Comparison of ENCODE assay signal across 25 cellular contexts in the genomic region with DNA sequence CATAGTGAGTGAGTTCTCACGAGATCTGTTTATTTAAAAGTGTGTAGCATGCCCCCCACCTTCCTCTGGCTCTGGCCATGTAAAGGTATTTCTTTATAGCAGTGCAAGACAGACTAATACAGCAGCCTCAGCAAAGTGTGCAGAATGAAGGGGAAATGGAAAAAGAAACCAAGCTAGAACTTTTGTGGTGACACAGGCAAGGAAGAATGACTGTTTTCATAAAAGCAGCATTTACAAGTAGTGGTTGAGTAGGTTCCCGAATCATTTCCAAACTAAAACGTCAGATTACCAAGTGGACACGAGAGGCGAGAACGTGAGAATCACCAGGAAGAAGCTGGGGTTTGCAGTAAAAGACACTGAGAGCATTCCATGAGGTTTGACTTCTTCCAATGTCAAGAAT.
DNase-seq lines count a peak whose midpoint lies in the region; ATAC-seq, FAIRE-seq and TF ChIP-seq lines count a peak whose summit lies in the region.
"Had no signal": no experiment of that assay in that cellular context is flagged by ENCODE, and none has a peak within 500 bp of the region (broad histone marks: within the 10 kb centered on the region; RNA-seq: fewer than 3 reads in every experiment).

No MANE protein-coding gene starts in this region.

- no peaks in the 10 kb centered on the region for H3K9me3 ChIP-seq in suprapubic skin
- H3K9me3 ChIP-seq: esophagus squamous epithelium, gastrocnemius medialis had no signal

- no peaks in the 10 kb centered on the region for H3K36me3 ChIP-seq in suprapubic skin
- H3K36me3 ChIP-seq: brain microvascular endothelial cell, esophagus squamous epithelium, gastrocnemius medialis, HAP-1 had no signal

- H3K27ac ChIP-seq in suprapubic skin: no peak overlapping the region
- H3K27ac ChIP-seq: brain microvascular endothelial cell, esophagus squamous epithelium, gastrocnemius medialis, HL-60 had no signal

- WGBS in suprapubic skin: 87% methylated on average over 6 of the region's 6 CpGs

- peaks cover 6% of the 10 kb centered on the region for H3K4me1 Mint-ChIP-seq in activated naive CD8-positive, alpha-beta T cell treated with anti-CD3 and anti-CD28 coated beads, Interleukin-2, amount 50 U/mL, for 24 hours
- H3K4me1 Mint-ChIP-seq in effector memory CD8-positive, alpha-beta T cell (ENCODE audit: low read depth in 2 of 2): peaks cover 0 to 4% of the 10 kb centered on the region in 2 donors
- H3K4me1 Mint-ChIP-seq: neural crest cell had no signal

- TF ChIP-seq EP300 in suprapubic skin (IDR thresholded peaks at IDR 0.05): no peak

- H3K4me3 ChIP-seq in suprapubic skin: no peak overlapping the region
- H3K4me3 ChIP-seq: esophagus squamous epithelium, gastrocnemius medialis, HAP-1 had no signal

- H3K4me3 Mint-ChIP-seq in activated naive CD8-positive, alpha-beta T cell treated with anti-CD3 and anti-CD28 coated beads, Interleukin-2, amount 50 U/mL, for 24 hours: no peak overlapping the region
- no peak overlapping the region for H3K4me3 Mint-ChIP-seq in effector memory CD8-positive, alpha-beta T cell
- H3K4me3 Mint-ChIP-seq: neural crest cell, T-helper 17 cell had no signal

- no peak for TF ChIP-seq POLR2A in GM12892 (IDR thresholded peaks at IDR 0.05; ENCODE audit: low read depth, low read length)
- no peak for TF ChIP-seq POLR2A in suprapubic skin (IDR thresholded peaks at IDR 0.05)

- DNase-seq in GM12892 (ENCODE audit: insufficient read length) (no peak), GM19238 (ENCODE audit: insufficient read length, low spot score) (peak; percentile 13), suprapubic skin (ENCODE audit: low spot score in 2 of 2) (no peak), OCI-M2 (lab: John Stamatoyannopoulos, UW; ENCODE audit: unreplicated experiment) (no peak), UCSD-AML1 (lab: John Stamatoyannopoulos, UW; ENCODE audit: unreplicated experiment) (no peak)
- DNase-seq in activated naive CD8-positive, alpha-beta T cell treated with anti-CD3 and anti-CD28 coated beads, Interleukin-2, amount 50 U/mL, for 24 hours: no peak
- no peak for DNase-seq in effector memory CD8-positive, alpha-beta T cell
- DNase-seq: activated CD4-positive, alpha-beta T cell treated with anti-CD3 and anti-CD28 coated beads for 48 hours; brain microvascular endothelial cell; C1 segment of cervical spinal cord; Calu3; effector CD8-positive, alpha-beta T cell; esophagus squamous epithelium; gastrocnemius medialis; hypothalamus; NCI-H1105; NCI-H510A treated with DMSO at 0.1 percent for 48 hours; posterior cingulate gyrus; T-helper 17 cell had no signal

- no peaks in the 10 kb centered on the region for H3K27me3 ChIP-seq in suprapubic skin
- H3K27me3 ChIP-seq: brain microvascular endothelial cell, esophagus squamous epithelium, gastrocnemius medialis had no signal

- peak; percentile 53 for ATAC-seq in HG03039 (IDR thresholded peaks at IDR 0.05; ENCODE audit: unreplicated experiment)
- ATAC-seq in activated naive CD8-positive, alpha-beta T cell treated with anti-CD3 and anti-CD28 coated beads, Interleukin-2, amount 50 U/mL, for 24 hours: peak; percentile 54
- no peak for ATAC-seq in effector memory CD8-positive, alpha-beta T cell (replicated peaks)
- ATAC-seq: gastrocnemius medialis, HepG2, sciatic nerve, T-helper 17 cell had no signal

- FAIRE-seq in GM12892 (lab: Jason Lieb, UNC): peak; percentile 70
- FAIRE-seq: HepG2 had no signal

- H3K27ac Mint-ChIP-seq in activated naive CD8-positive, alpha-beta T cell treated with anti-CD3 and anti-CD28 coated beads, Interleukin-2, amount 50 U/mL, for 24 hours: no peak overlapping the region
- peak overlapping the region in 1 of 2 donors; percentile 35 for H3K27ac Mint-ChIP-seq in effector memory CD8-positive, alpha-beta T cell
- H3K27ac Mint-ChIP-seq: T-helper 17 cell had no signal

- H3K9me3 Mint-ChIP-seq in activated naive CD8-positive, alpha-beta T cell treated with anti-CD3 and anti-CD28 coated beads, Interleukin-2, amount 50 U/mL, for 24 hours: no peaks in the 10 kb centered on the region
- H3K9me3 Mint-ChIP-seq in effector memory CD8-positive, alpha-beta T cell: no peaks in the 10 kb centered on the region
- H3K9me3 Mint-ChIP-seq: neural crest cell had no signal

- H3K36me3 Mint-ChIP-seq in activated naive CD8-positive, alpha-beta T cell treated with anti-CD3 and anti-CD28 coated beads, Interleukin-2, amount 50 U/mL, for 24 hours (ENCODE audit: low read depth): no peaks in the 10 kb centered on the region
- no peaks in the 10 kb centered on the region for H3K36me3 Mint-ChIP-seq in effector memory CD8-positive, alpha-beta T cell (ENCODE audit: insufficient read depth)

- no peak for TF ChIP-seq CTCF in suprapubic skin (IDR thresholded peaks at IDR 0.05)

- H3K4me1 ChIP-seq in suprapubic skin: no peaks in the 10 kb centered on the region
- H3K4me1 ChIP-seq: gastrocnemius medialis, HAP-1 had no signal

- no peaks in the 10 kb centered on the region for H3K27me3 Mint-ChIP-seq in activated naive CD8-positive, alpha-beta T cell treated with anti-CD3 and anti-CD28 coated beads, Interleukin-2, amount 50 U/mL, for 24 hours
- peaks cover 6 to 7% of the 10 kb centered on the region in 2 donors for H3K27me3 Mint-ChIP-seq in effector memory CD8-positive, alpha-beta T cell
